ENCODE assay signal across 17 cellular contexts in the genomic region with DNA sequence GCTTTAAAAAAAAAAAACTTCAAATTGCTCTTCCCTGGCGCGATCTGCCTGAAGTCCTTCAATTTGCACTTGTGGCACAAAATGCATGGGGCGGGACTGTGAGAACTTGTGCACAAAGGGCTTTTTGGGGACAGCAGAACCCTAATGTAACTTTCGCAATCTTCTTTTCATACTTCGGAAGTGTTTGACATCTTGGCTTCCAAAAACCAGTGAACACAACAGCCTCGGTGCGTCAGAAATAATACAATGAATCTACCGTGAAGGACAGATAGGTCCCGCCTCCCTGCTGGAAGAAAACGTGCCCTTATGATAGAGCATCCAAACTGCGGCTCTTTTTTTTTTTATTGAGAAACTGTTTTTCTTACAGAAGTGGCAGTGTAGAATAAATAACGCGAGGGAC. TPM values are rescaled to one million over a fixed set of nuclear protein-coding genes. Genes with fewer than 3 reads are reported as not detected.
A peak's percentile ranks its signal among the peaks of the same experiment; 100 is the strongest.
DNase-seq lines count a peak whose midpoint lies in the region; ATAC-seq and TF ChIP-seq lines count a peak whose summit lies in the region.
"Had no signal": no experiment of that assay in that cellular context is flagged by ENCODE, and none has a peak within 500 bp of the region (broad histone marks: within the 10 kb centered on the region; RNA-seq: fewer than 3 reads in every experiment).

No MANE protein-coding gene starts in this region.

- H3K27ac ChIP-seq in GM23338 (ENCODE audit: low read depth) (0 out of 2 replicates have a peak overlapping the region, but pooled peaks have one; percentile 63), psoas muscle (peak overlapping the region; percentile 16)
- H3K27ac ChIP-seq: left ventricle myocardium inferior, thoracic aorta had no signal

- H3K4me3 ChIP-seq in GM23338: no peak overlapping the region
- no peak overlapping the region for H3K4me3 ChIP-seq in psoas muscle
- H3K4me3 ChIP-seq: left ventricle myocardium inferior, thoracic aorta had no signal

- H3K27ac Mint-ChIP-seq in T-helper 2 cell treated with Interferon-gamma antibody and Interleukin-4, amounts not matched to agents 5 μg/mL and 100 μg/mL, for 36 hours: peak overlapping the region; percentile 82
- H3K27ac Mint-ChIP-seq in GM23338 (no peak overlapping the region), brain (peak overlapping the region; percentile 43 to 83 (median 67))
- H3K27ac Mint-ChIP-seq: activated naive CD8-positive, alpha-beta T cell treated with anti-CD3 and anti-CD28 coated beads, Interleukin-2, amount 50 U/mL, for 24 hours had no signal

- no peaks in the 10 kb centered on the region for H3K79me2 ChIP-seq in GM23338 (replicated peaks; ENCODE audit: insufficient read depth)

- WGBS in psoas muscle, 3 donors: 66 to 79% (median 68%) methylated on average over 13 of the region's 13 CpGs

- peaks cover 79% of the 10 kb centered on the region for H3K4me1 Mint-ChIP-seq in T-helper 2 cell treated with Interferon-gamma antibody and Interleukin-4, amounts not matched to agents 5 μg/mL and 100 μg/mL, for 36 hours (ENCODE audit: low read depth)
- H3K4me1 Mint-ChIP-seq in GM23338: peaks cover 15% of the 10 kb centered on the region; the same call in 2 of the 3 replicates
- peaks cover 11% of the 10 kb centered on the region for H3K4me1 Mint-ChIP-seq in brain

- no peaks in the 10 kb centered on the region for H3K9me3 ChIP-seq in psoas muscle
- H3K9me3 ChIP-seq: left ventricle myocardium inferior, thoracic aorta had no signal

- no peaks in the 10 kb centered on the region for H3K9me2 ChIP-seq in GM23338 (ENCODE audit: insufficient read depth)

- peaks cover 2% of the 10 kb centered on the region for H3K27me3 Mint-ChIP-seq in T-helper 2 cell treated with Interferon-gamma antibody and Interleukin-4, amounts not matched to agents 5 μg/mL and 100 μg/mL, for 36 hours (ENCODE audit: low read depth)
- H3K27me3 Mint-ChIP-seq in GM23338 (ENCODE audit: insufficient read depth, low read depth, poor library complexity) (peaks cover 16% of the 10 kb centered on the region), brain (no peaks in the 10 kb centered on the region)
- H3K27me3 Mint-ChIP-seq: naive B cell had no signal

- H3F3A ChIP-seq in GM23338 (replicated peaks; ENCODE audit: low read depth): no peaks in the 10 kb centered on the region

- H3K4me1 ChIP-seq in GM23338 (ENCODE audit: insufficient read depth): no peaks in the 10 kb centered on the region
- peaks cover 16% of the 10 kb centered on the region for H3K4me1 ChIP-seq in psoas muscle

- DNase-seq in T-helper 2 cell treated with Interferon-gamma antibody and Interleukin-4, amounts not matched to agents 5 μg/mL and 100 μg/mL, for 36 hours (ENCODE audit: low spot score): no peak
- DNase-seq in T-helper 2 cell (no peak), GM23338 (ENCODE audit: low spot score) (no peak), psoas muscle (no peak), posterior cingulate gyrus (no peak), GOT3 (lab: John Stamatoyannopoulos, UW) (no peak)
- DNase-seq: activated CD4-positive, CD25-positive, alpha-beta regulatory T cell; activated CD8-positive, alpha-beta memory T cell treated with anti-CD3 and anti-CD28 coated beads, Interleukin-2, amount 50 U/mL, for 48 hours; activated naive CD8-positive, alpha-beta T cell treated with anti-CD3 and anti-CD28 coated beads, Interleukin-2, amount 50 U/mL, for 24 hours; central memory CD4-positive, alpha-beta T cell; left ventricle myocardium inferior; naive B cell; NCI-H2081 treated with DMSO at 0.1 percent for 48 hours; retina had no signal

- intact Hi-C loops in psoas muscle (cut with DNase I) (no loop called here), posterior cingulate gyrus (cut with DNase I) (no loop called here)

- no peaks in the 10 kb centered on the region; the same call in 1 of the 2 replicates for H4K20me1 ChIP-seq in GM23338 (replicated peaks; ENCODE audit: insufficient read depth)

- peaks cover 50% of the 10 kb centered on the region for H3K36me3 Mint-ChIP-seq in T-helper 2 cell treated with Interferon-gamma antibody and Interleukin-4, amounts not matched to agents 5 μg/mL and 100 μg/mL, for 36 hours (ENCODE audit: low read depth)
- H3K36me3 Mint-ChIP-seq in GM23338 (ENCODE audit: low read depth) (peaks cover 5% of the 10 kb centered on the region; the same call in 2 of the 3 replicates), brain (peaks cover 33% of the 10 kb centered on the region)

- H3K9me3 Mint-ChIP-seq in T-helper 2 cell treated with Interferon-gamma antibody and Interleukin-4, amounts not matched to agents 5 μg/mL and 100 μg/mL, for 36 hours: no peaks in the 10 kb centered on the region
- H3K9me3 Mint-ChIP-seq in GM23338 (no peaks in the 10 kb centered on the region), brain (no peaks in the 10 kb centered on the region)
- H3K9me3 Mint-ChIP-seq: activated naive CD8-positive, alpha-beta T cell treated with anti-CD3 and anti-CD28 coated beads, Interleukin-2, amount 50 U/mL, for 24 hours; naive B cell had no signal

- TF ChIP-seq CTCF in GM23338 (conservative IDR thresholded peaks at IDR 0.05; ENCODE audit: low read depth in 2 of 2): no peak
- no peak for TF ChIP-seq CTCF in brain (conservative IDR thresholded peaks at IDR 0.05)
- no peak for TF ChIP-seq CTCF in psoas muscle (IDR thresholded peaks at IDR 0.05)

- no peak overlapping the region for H3K4me2 ChIP-seq in GM23338

- peak overlapping the region; percentile 66 for H3K4me3 Mint-ChIP-seq in T-helper 2 cell treated with Interferon-gamma antibody and Interleukin-4, amounts not matched to agents 5 μg/mL and 100 μg/mL, for 36 hours
- H3K4me3 Mint-ChIP-seq in GM23338: no peak overlapping the region; the same call in 2 of the 3 replicates
- H3K4me3 Mint-ChIP-seq in brain: peak overlapping the region in 1 of 5 experiments; percentile 27
- H3K4me3 Mint-ChIP-seq: activated naive CD8-positive, alpha-beta T cell treated with anti-CD3 and anti-CD28 coated beads, Interleukin-2, amount 50 U/mL, for 24 hours had no signal

- H3K27me3 ChIP-seq in GM23338 (ENCODE audit: insufficient read depth) (no peaks in the 10 kb centered on the region), psoas muscle (ENCODE audit: insufficient read depth in 3 of 3, low read length in 2 of 3) (no peaks in the 10 kb centered on the region)

- no peak overlapping the region for H2AFZ ChIP-seq in GM23338

- H3K36me3 ChIP-seq in GM23338 (ENCODE audit: insufficient read depth) (no peaks in the 10 kb centered on the region), psoas muscle (ENCODE audit: insufficient read depth in 1 of 2, low read depth in 1 of 2) (peaks cover 0 to 22% of the 10 kb centered on the region in 2 donors)
- H3K36me3 ChIP-seq: thoracic aorta had no signal

- ATAC-seq in GM23338 (no peak), psoas muscle (no peak), GM21576 (IDR thresholded peaks at IDR 0.05; ENCODE audit: unreplicated experiment) (no peak)
- ATAC-seq: activated naive CD8-positive, alpha-beta T cell treated with anti-CD3 and anti-CD28 coated beads, Interleukin-2, amount 50 U/mL, for 24 hours had no signal

TF ChIP-seq in GM23338, 12 proteins besides CTCF, POLR2A, EP300 and RAD21 (continues in another document):
- TF ChIP-seq NANOG (IDR thresholded peaks at IDR 0.05; ENCODE audit: borderline replicate concordance): no peak
- TF ChIP-seq JUNB (IDR thresholded peaks at IDR 0.05; ENCODE audit: unreplicated experiment): no peak
- TF ChIP-seq EZH2phosphoT487 (IDR thresholded peaks at IDR 0.05; ENCODE audit: unreplicated experiment): no peak
- no peak for TF ChIP-seq ZNF331 (CRISPR knock-in tag; IDR thresholded peaks at IDR 0.05; ENCODE audit: low read depth)

RNA-seq across cellular contexts. Expression of a gene that starts 36.6 kb away (rescaled TPM):
- total RNA-seq in GM23338 (2014; rRNA removed; shearing (Covaris generic)): 0.89 and 0.90 TPM in 2 replicates
- polyA plus RNA-seq in GM23338 (2016; fragmentation: Nextera tagmentation; extraction: Ambion mirVana) (0.43 TPM in 1 of 2 replicates, not detected in the other), brain (ENCODE audit: insufficient read depth, low read depth, low replicate concordance) (8.5 TPM), psoas muscle (10 to 100 TPM in 1 of 3 donors, 1 to 10 TPM in 2; 3.3 to 24.2 (median 5.3) TPM)
- total RNA-seq in psoas muscle: 10 to 100 TPM; 12.7 to 35.4 (median 24.0) TPM
